Comparison of ENCODE assay signal across 10 cellular contexts in genomic region chr2:180707867-180708205, GRCh38.
DNase-seq lines count a peak whose midpoint lies in the region; ATAC-seq, FAIRE-seq and TF ChIP-seq lines count a peak whose summit lies in the region.
"Had no signal": no experiment of that assay in that cellular context is flagged by ENCODE, and none has a peak within 500 bp of the region (broad histone marks: within the 10 kb centered on the region; RNA-seq: fewer than 3 reads in every experiment).

No MANE protein-coding gene starts in this region.

- H4K20me1 ChIP-seq in keratinocyte (ENCODE audit: control insufficient read depth, extremely low read depth, insufficient read depth, low read length) = no peaks in the 10 kb centered on the region

- no peak overlapping the region for H3K4me2 ChIP-seq in keratinocyte (ENCODE audit: control insufficient read depth, extremely low read depth, insufficient read depth, low read depth, low read length)

- H3K27ac ChIP-seq in keratinocyte (ENCODE audit: control insufficient read depth, insufficient read depth, low read length) = no peak overlapping the region
- H3K27ac ChIP-seq: neutrophil had no signal

- H3K27me3 Mint-ChIP-seq in activated naive CD4-positive, alpha-beta T cell treated with anti-CD3 and anti-CD28 coated beads for 36 hours (ENCODE audit: low read depth) = no peaks in the 10 kb centered on the region
- H3K27me3 Mint-ChIP-seq: dendritic cell treated with granulocyte-macrophage colony-stimulating factor and Interleukin-4, amounts not matched to agents 40 ng/mL and 50 ng/mL, for 4 days had no signal

- no peak for TF ChIP-seq CTCF in keratinocyte (optimal IDR thresholded peaks at IDR 0.05 in 1 of 3, IDR thresholded peaks at IDR 0.05 in 1 of 3, conservative IDR thresholded peaks at IDR 0.05 in 1 of 3; ENCODE audit: extremely low read depth in 1 of 3, insufficient read depth in 2 of 3, low read length in 3 of 3)

- H3K4me3 ChIP-seq in keratinocyte (ENCODE audit: control insufficient read depth in 2 of 3, extremely low read depth in 1 of 3, insufficient read depth in 2 of 3, low read depth in 1 of 3, low read length in 3 of 3) = no peak overlapping the region

- no peaks in the 10 kb centered on the region for H3K27me3 ChIP-seq in keratinocyte (ENCODE audit: control insufficient read depth, extremely low read depth, insufficient read depth, low read length)
- H3K27me3 ChIP-seq: neutrophil had no signal

- peak; percentile 96 for FAIRE-seq in keratinocyte (lab: Jason Lieb, UNC)

- DNase-seq in COLO829 (ENCODE audit: low spot score) = peak; percentile 34
- DNase-seq in MV-4-11 (lab: John Stamatoyannopoulos, UW) = peak; percentile 82
- DNase-seq in SKM-1 (lab: John Stamatoyannopoulos, UW; ENCODE audit: unreplicated experiment) = peak; percentile 28
- peak; percentile 73 for DNase-seq in keratinocyte (ENCODE audit: low read depth, low spot score)
- no peak for DNase-seq in NCI-H187 treated with DMSO at 0.1 percent for 48 hours (lab: John Stamatoyannopoulos, UW)
- no peak for DNase-seq in activated effector memory CD4-positive, alpha-beta T cell treated with Interleukin-2 at 50 U/mL for 16 hours
- no peak for DNase-seq in activated naive CD4-positive, alpha-beta T cell treated with anti-CD3 and anti-CD28 coated beads for 36 hours

- H3K36me3 ChIP-seq in keratinocyte (ENCODE audit: control insufficient read depth in 2 of 2, extremely low read depth in 1 of 2, insufficient read depth in 2 of 2, low read length in 2 of 2) = no peaks in the 10 kb centered on the region
- H3K36me3 ChIP-seq: neutrophil had no signal

- no peak overlapping the region for H3K4me3 Mint-ChIP-seq in activated naive CD4-positive, alpha-beta T cell treated with anti-CD3 and anti-CD28 coated beads for 36 hours
- H3K4me3 Mint-ChIP-seq: dendritic cell treated with granulocyte-macrophage colony-stimulating factor and Interleukin-4, amounts not matched to agents 40 ng/mL and 50 ng/mL, for 4 days had no signal

- H3K27ac Mint-ChIP-seq in activated naive CD4-positive, alpha-beta T cell treated with anti-CD3 and anti-CD28 coated beads for 36 hours = no peak overlapping the region
- H3K27ac Mint-ChIP-seq: dendritic cell treated with granulocyte-macrophage colony-stimulating factor and Interleukin-4, amounts not matched to agents 40 ng/mL and 50 ng/mL, for 4 days had no signal

- no peaks in the 10 kb centered on the region for H3K36me3 Mint-ChIP-seq in activated naive CD4-positive, alpha-beta T cell treated with anti-CD3 and anti-CD28 coated beads for 36 hours (ENCODE audit: low read depth)

- CTCF ChIA-PET in activated naive CD4-positive, alpha-beta T cell treated with anti-CD3 and anti-CD28 coated beads for 36 hours (lab: Charles Lee) = no interaction called here

- no peak overlapping the region for H3K9ac ChIP-seq in keratinocyte (ENCODE audit: control insufficient read depth, extremely low read depth, insufficient read depth, low read length)

- dilution Hi-C loops in keratinocyte (cut with MboI; ENCODE audit: extremely low pct_ligation_motif_present, low sequenced_read_pairs) = no loop called here

- no peak for ATAC-seq in GM19035 (IDR thresholded peaks at IDR 0.05; ENCODE audit: unreplicated experiment)

- H3K9me3 ChIP-seq in keratinocyte (ENCODE audit: control insufficient read depth, low read depth, low read length) = no peaks in the 10 kb centered on the region
- H3K9me3 ChIP-seq: neutrophil had no signal

- no peaks in the 10 kb centered on the region for H3K4me1 Mint-ChIP-seq in activated naive CD4-positive, alpha-beta T cell treated with anti-CD3 and anti-CD28 coated beads for 36 hours (ENCODE audit: low read depth)

- peaks cover 20% of the 10 kb centered on the region for H3K4me1 ChIP-seq in keratinocyte (ENCODE audit: control insufficient read depth, extremely low read depth, insufficient read depth, low read length)

- H3K9me1 ChIP-seq in keratinocyte (ENCODE audit: control insufficient read depth, extremely low read depth, insufficient read depth, low read length) = no peaks in the 10 kb centered on the region

- no peaks in the 10 kb centered on the region for H3K9me3 Mint-ChIP-seq in activated naive CD4-positive, alpha-beta T cell treated with anti-CD3 and anti-CD28 coated beads for 36 hours
- H3K9me3 Mint-ChIP-seq: dendritic cell treated with granulocyte-macrophage colony-stimulating factor and Interleukin-4, amounts not matched to agents 40 ng/mL and 50 ng/mL, for 4 days had no signal

- intact Hi-C loops in activated naive CD4-positive, alpha-beta T cell treated with anti-CD3 and anti-CD28 coated beads for 36 hours (cut with micrococcal nuclease) = no loop called here

- no peak overlapping the region for H2AFZ ChIP-seq in keratinocyte (ENCODE audit: control insufficient read depth, low read length)

- H3K79me2 ChIP-seq in keratinocyte (ENCODE audit: control insufficient read depth, insufficient read depth, low read length) = no peaks in the 10 kb centered on the region

Comparison
In these comparisons a context has a peak if more than half of its experiments do, and no peak if none do; other contexts are left out.
1. DNase-seq: peak in COLO829 (single experiment), MV-4-11 (single experiment), SKM-1 (single experiment) and keratinocyte (single experiment); none in NCI-H187 treated with DMSO at 0.1 percent for 48 hours (single experiment), activated effector memory CD4-positive, alpha-beta T cell treated with Interleukin-2 at 50 U/mL for 16 hours (single experiment) and activated naive CD4-positive, alpha-beta T cell treated with anti-CD3 and anti-CD28 coated beads for 36 hours (single experiment).